Comparison of ENCODE assay signal across 9 cellular contexts in the genomic region with DNA sequence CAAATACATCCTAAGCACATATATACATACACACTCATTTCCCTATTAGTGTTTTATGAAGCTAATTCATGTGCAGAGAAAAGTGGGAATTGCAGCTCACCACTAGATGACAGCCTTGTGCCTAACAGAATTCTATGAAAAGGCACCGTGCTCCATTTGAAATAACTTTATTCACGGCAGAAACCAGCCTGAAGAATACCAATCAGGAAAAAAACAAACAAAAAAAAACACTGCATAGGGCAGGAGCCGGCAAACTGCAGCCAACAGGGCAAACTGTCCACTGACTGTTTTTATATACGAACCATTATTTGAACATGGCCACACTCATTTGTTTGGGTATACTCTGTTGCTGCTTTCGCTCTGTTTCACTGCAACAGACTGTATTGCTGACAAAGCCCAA. TPM values are rescaled to one million over a fixed set of nuclear protein-coding genes. Genes with fewer than 3 reads are reported as not detected.
A peak's percentile ranks its signal among the peaks of the same experiment; 100 is the strongest.
DNase-seq lines count a peak whose midpoint lies in the region; ATAC-seq and TF ChIP-seq lines count a peak whose summit lies in the region.
"Had no signal": no experiment of that assay in that cellular context is flagged by ENCODE, and none has a peak within 500 bp of the region (broad histone marks: within the 10 kb centered on the region; RNA-seq: fewer than 3 reads in every experiment).

No MANE protein-coding gene starts in this region.

- H3K4me2 ChIP-seq in DND-41 (ENCODE audit: insufficient read depth, low read length), result no peak overlapping the region
- peak overlapping the region; percentile 67 for H3K4me2 ChIP-seq in hepatocyte
- H3K4me2 ChIP-seq in smooth muscle cell, result peak overlapping the region; percentile 17
- H3K4me2 ChIP-seq in Karpas-422 (ENCODE audit: low read depth, low read length, poor library complexity, severe bottlenecking), result no peak overlapping the region

- H3K9me2 ChIP-seq in hepatocyte (replicated peaks; ENCODE audit: insufficient read depth) (no peaks in the 10 kb centered on the region), Karpas-422 (replicated peaks; ENCODE audit: insufficient read depth, low read length) (no peaks in the 10 kb centered on the region)

- intact Hi-C loops in activated T-helper 2 cell treated with anti-CD3 and anti-CD28 coated beads, Interferon-gamma antibody, Interleukin-2, Interleukin-4, amounts not matched to agents 10 μg/mL and 5 μg/mL and 100 μg/mL, durations not matched to agents 14 hours and 24 hours and 36 hours (cut with micrococcal nuclease), result loop anchor here (5.0 kb wide), 2 partner anchors 33 to 172 kb away; a partner anchor contains a TSS
- intact Hi-C loops in activated CD4-positive, alpha-beta T cell treated with anti-CD3 and anti-CD28 coated beads for 36 hours (cut with DNase I, micrococcal nuclease), result loop anchor here in 1 of 2 experiments (5.0 kb wide), 1 partner anchor 53 kb away; no protein-coding TSS in a partner anchor

- DNase-seq in DND-41, result no peak
- DNase-seq in LHCN-M2 (ENCODE audit: low read depth), result peak; percentile 62
- DNase-seq in activated T-helper 2 cell treated with anti-CD3 and anti-CD28 coated beads, Interferon-gamma antibody, Interleukin-2, Interleukin-4, amounts not matched to agents 10 μg/mL and 5 μg/mL and 100 μg/mL, durations not matched to agents 14 hours and 24 hours and 36 hours (ENCODE audit: low spot score), result no peak
- DNase-seq in hepatocyte (ENCODE audit: low spot score), result peak; percentile 67
- no peak for DNase-seq in smooth muscle cell (lab: John Stamatoyannopoulos, UW; ENCODE audit: unreplicated experiment)
- no peak for DNase-seq in KG1 (lab: John Stamatoyannopoulos, UW)
- DNase-seq in Karpas-422, result no peak
- DNase-seq in activated CD4-positive, alpha-beta T cell treated with anti-CD3 and anti-CD28 coated beads for 36 hours, result no peak

- 34% methylated on average over 5 of the region's 5 CpGs for WGBS in hepatocyte (ENCODE audit: low lambda C conversion rate, missing lambda C conversion rate)
- 65% methylated on average over 5 of the region's 5 CpGs for WGBS in smooth muscle cell (ENCODE audit: low lambda C conversion rate)

- no peak for ATAC-seq in DND-41 (ENCODE audit: insufficient read depth, low read depth)
- no peak for ATAC-seq in activated CD4-positive, alpha-beta T cell treated with anti-CD3 and anti-CD28 coated beads for 36 hours
- ATAC-seq: T-cell had no signal

- no peaks in the 10 kb centered on the region for H3K79me2 ChIP-seq in DND-41 (ENCODE audit: insufficient read depth, low read length)
- H3K79me2 ChIP-seq in hepatocyte, result no peaks in the 10 kb centered on the region
- H3K79me2 ChIP-seq in smooth muscle cell (ENCODE audit: low read depth), result no peaks in the 10 kb centered on the region
- no peaks in the 10 kb centered on the region for H3K79me2 ChIP-seq in Karpas-422 (ENCODE audit: low read length)

- H3K9me3 ChIP-seq in DND-41 (ENCODE audit: insufficient read depth, low read length, severe bottlenecking) (no peaks in the 10 kb centered on the region), hepatocyte (ENCODE audit: low read depth) (no peaks in the 10 kb centered on the region), smooth muscle cell (replicated peaks; ENCODE audit: low read depth) (no peaks in the 10 kb centered on the region), Karpas-422 (ENCODE audit: low read length) (no peaks in the 10 kb centered on the region)

- TF ChIP-seq CTCF in DND-41 (IDR thresholded peaks at IDR 0.05; ENCODE audit: borderline replicate concordance, extremely low read depth, low read length, poor library complexity, severe bottlenecking) (peak; percentile 62), hepatocyte (IDR thresholded peaks at IDR 0.05; ENCODE audit: poor library complexity) (peak; percentile 87), smooth muscle cell (IDR thresholded peaks at IDR 0.05; ENCODE audit: borderline replicate concordance, insufficient read depth, poor library complexity, severe bottlenecking) (peak; percentile 46)

- CTCF ChIA-PET in activated CD4-positive, alpha-beta T cell treated with anti-CD3 and anti-CD28 coated beads for 36 hours (lab: Charles Lee), result interaction anchor here (0.7 to 1.7 kb wide), 5 partner anchors 9 to 255 kb away, joined by 3 to 7 read pairs (median 4); no protein-coding TSS in a partner anchor

- H3K27ac Mint-ChIP-seq in activated T-helper 2 cell treated with anti-CD3 and anti-CD28 coated beads, Interferon-gamma antibody, Interleukin-2, Interleukin-4, amounts not matched to agents 10 μg/mL and 5 μg/mL and 100 μg/mL, durations not matched to agents 14 hours and 24 hours and 36 hours, result peak overlapping the region; percentile 46
- H3K27ac Mint-ChIP-seq in activated CD4-positive, alpha-beta T cell treated with anti-CD3 and anti-CD28 coated beads for 36 hours, result no peak overlapping the region

- H3K36me3 ChIP-seq in DND-41 (ENCODE audit: insufficient read depth, low read length) (no peaks in the 10 kb centered on the region; the same call in 1 of the 2 replicates), hepatocyte (replicated peaks; ENCODE audit: insufficient read depth, low read depth) (no peaks in the 10 kb centered on the region), smooth muscle cell (ENCODE audit: low read depth) (no peaks in the 10 kb centered on the region), Karpas-422 (ENCODE audit: insufficient read depth, low read length) (peaks cover 25% of the 10 kb centered on the region; the same call in 1 of the 2 replicates)

- H2AFZ ChIP-seq in DND-41 (ENCODE audit: low read depth, low read length) (no peak overlapping the region), hepatocyte (no peak overlapping the region), smooth muscle cell (ENCODE audit: low read depth) (no peak overlapping the region), Karpas-422 (ENCODE audit: low read length) (no peak overlapping the region)

- no peaks in the 10 kb centered on the region for H3K27me3 Mint-ChIP-seq in activated T-helper 2 cell treated with anti-CD3 and anti-CD28 coated beads, Interferon-gamma antibody, Interleukin-2, Interleukin-4, amounts not matched to agents 10 μg/mL and 5 μg/mL and 100 μg/mL, durations not matched to agents 14 hours and 24 hours and 36 hours (ENCODE audit: low read depth)
- H3K27me3 Mint-ChIP-seq in activated CD4-positive, alpha-beta T cell treated with anti-CD3 and anti-CD28 coated beads for 36 hours, result no peaks in the 10 kb centered on the region
- H3K27me3 Mint-ChIP-seq: T-cell had no signal

- H3K4me1 ChIP-seq in DND-41 (ENCODE audit: insufficient read depth, low read length) (no peaks in the 10 kb centered on the region), hepatocyte (ENCODE audit: insufficient read depth) (peaks cover 13% of the 10 kb centered on the region), smooth muscle cell (ENCODE audit: low read depth) (no peaks in the 10 kb centered on the region), Karpas-422 (ENCODE audit: low read length) (no peaks in the 10 kb centered on the region)

- H3K27me3 ChIP-seq in DND-41 (ENCODE audit: insufficient read depth, low read length, poor library complexity) (no peaks in the 10 kb centered on the region), hepatocyte (no peaks in the 10 kb centered on the region), smooth muscle cell (ENCODE audit: low read depth) (no peaks in the 10 kb centered on the region), Karpas-422 (ENCODE audit: low read length) (no peaks in the 10 kb centered on the region)

- H3K9ac ChIP-seq in DND-41 (ENCODE audit: low read depth, low read length) (no peak overlapping the region), smooth muscle cell (ENCODE audit: low read depth) (no peak overlapping the region), Karpas-422 (ENCODE audit: low read length) (no peak overlapping the region)

- no peak overlapping the region for H3K4me3 ChIP-seq in DND-41 (ENCODE audit: low read depth in 1 of 2, low read length in 2 of 2)
- no peak overlapping the region for H3K4me3 ChIP-seq in hepatocyte
- H3K4me3 ChIP-seq in smooth muscle cell, result no peak overlapping the region
- H3K4me3 ChIP-seq in Karpas-422 (ENCODE audit: low read length), result no peak overlapping the region

- no peaks in the 10 kb centered on the region for H3F3A ChIP-seq in smooth muscle cell (ENCODE audit: low read depth)

- H3K27ac ChIP-seq in DND-41 (ENCODE audit: low read length), result no peak overlapping the region
- no peak overlapping the region for H3K27ac ChIP-seq in hepatocyte
- no peak overlapping the region for H3K27ac ChIP-seq in smooth muscle cell (ENCODE audit: low read depth)
- H3K27ac ChIP-seq in Karpas-422 (ENCODE audit: low read length), result no peak overlapping the region

- H3K4me3 Mint-ChIP-seq in activated T-helper 2 cell treated with anti-CD3 and anti-CD28 coated beads, Interferon-gamma antibody, Interleukin-2, Interleukin-4, amounts not matched to agents 10 μg/mL and 5 μg/mL and 100 μg/mL, durations not matched to agents 14 hours and 24 hours and 36 hours (ENCODE audit: low read depth), result no peak overlapping the region
- no peak overlapping the region for H3K4me3 Mint-ChIP-seq in activated CD4-positive, alpha-beta T cell treated with anti-CD3 and anti-CD28 coated beads for 36 hours
- H3K4me3 Mint-ChIP-seq: T-cell had no signal

- H3K36me3 Mint-ChIP-seq in activated T-helper 2 cell treated with anti-CD3 and anti-CD28 coated beads, Interferon-gamma antibody, Interleukin-2, Interleukin-4, amounts not matched to agents 10 μg/mL and 5 μg/mL and 100 μg/mL, durations not matched to agents 14 hours and 24 hours and 36 hours (ENCODE audit: low read depth), result peaks cover 52% of the 10 kb centered on the region
- peaks cover 18% of the 10 kb centered on the region for H3K36me3 Mint-ChIP-seq in activated CD4-positive, alpha-beta T cell treated with anti-CD3 and anti-CD28 coated beads for 36 hours (ENCODE audit: low read depth)

- H4K20me1 ChIP-seq in DND-41 (ENCODE audit: insufficient read depth, low read length) (no peaks in the 10 kb centered on the region), hepatocyte (ENCODE audit: insufficient read depth, poor library complexity, severe bottlenecking) (no peaks in the 10 kb centered on the region), smooth muscle cell (ENCODE audit: low read depth) (no peaks in the 10 kb centered on the region), Karpas-422 (ENCODE audit: insufficient read depth, low read depth, low read length) (no peaks in the 10 kb centered on the region)

- H3K4me1 Mint-ChIP-seq in activated T-helper 2 cell treated with anti-CD3 and anti-CD28 coated beads, Interferon-gamma antibody, Interleukin-2, Interleukin-4, amounts not matched to agents 10 μg/mL and 5 μg/mL and 100 μg/mL, durations not matched to agents 14 hours and 24 hours and 36 hours (ENCODE audit: low read depth), result peaks cover 39% of the 10 kb centered on the region
- H3K4me1 Mint-ChIP-seq in activated CD4-positive, alpha-beta T cell treated with anti-CD3 and anti-CD28 coated beads for 36 hours, result peaks cover 22% of the 10 kb centered on the region

- POLR2A ChIA-PET in activated CD4-positive, alpha-beta T cell treated with anti-CD3 and anti-CD28 coated beads for 36 hours (lab: Charles Lee), result no interaction called here

- no peaks in the 10 kb centered on the region for H3K9me3 Mint-ChIP-seq in activated T-helper 2 cell treated with anti-CD3 and anti-CD28 coated beads, Interferon-gamma antibody, Interleukin-2, Interleukin-4, amounts not matched to agents 10 μg/mL and 5 μg/mL and 100 μg/mL, durations not matched to agents 14 hours and 24 hours and 36 hours
- no peaks in the 10 kb centered on the region for H3K9me3 Mint-ChIP-seq in activated CD4-positive, alpha-beta T cell treated with anti-CD3 and anti-CD28 coated beads for 36 hours (ENCODE audit: low read depth)
- H3K9me3 Mint-ChIP-seq: T-cell had no signal

RNA-seq across cellular contexts. Expression of a gene that starts 33.6 kb away (rescaled TPM):
- total RNA-seq in LHCN-M2 (2014; rRNA removed) (5.1 and 8.1 TPM in 2 replicates), hepatocyte (22.4 and 23.6 TPM in 2 replicates), smooth muscle cell (10.6 and 10.7 TPM in 2 replicates)
- 1.4 TPM for polyA plus RNA-seq in LHCN-M2 (2012)
- 21.1 and 25.3 TPM in 2 replicates for total RNA-seq in activated T-helper 2 cell treated with anti-CD3 and anti-CD28 coated beads, Interferon-gamma antibody, Interleukin-2, Interleukin-4, amounts not matched to agents 10 μg/mL and 5 μg/mL and 100 μg/mL, durations not matched to agents 14 hours and 24 hours and 36 hours
- polyA plus RNA-seq in hepatocyte (9.2 and 15.9 TPM in 2 replicates), smooth muscle cell (2.1 and 5.4 TPM in 2 replicates)
- total RNA-seq in Karpas-422 (2014; rRNA removed; shearing (Covaris generic); ENCODE audit: low replicate concordance), result 15.5 and 27.4 TPM in 2 replicates
- 10 to 100 TPM; 13.3 to 13.9 TPM for total RNA-seq in activated CD4-positive, alpha-beta T cell treated with anti-CD3 and anti-CD28 coated beads for 36 hours

Comparison
In these comparisons a context has a peak if more than half of its experiments do, and no peak if none do; other contexts are left out.
1. DNase-seq: peak in LHCN-M2 (single experiment) and hepatocyte (single experiment); none in DND-41 (single experiment), activated T-helper 2 cell treated with anti-CD3 and anti-CD28 coated beads, Interferon-gamma antibody, Interleukin-2, Interleukin-4, amounts not matched to agents 10 μg/mL and 5 μg/mL and 100 μg/mL, durations not matched to agents 14 hours and 24 hours and 36 hours (single experiment), smooth muscle cell (single experiment), KG1 (single experiment), Karpas-422 (single experiment) and activated CD4-positive, alpha-beta T cell treated with anti-CD3 and anti-CD28 coated beads for 36 hours (single experiment).
2. H3K4me2 ChIP-seq: peak in hepatocyte (single experiment) and smooth muscle cell (single experiment); none in DND-41 (single experiment) and Karpas-422 (single experiment).
3. Peak in every context shown above with its lines, with median percentiles within 50 percentile points of each other: CTCF ChIP-seq.